ENCODE assay signal across 22 cellular contexts in genomic region chr1:201374376-201374775, GRCh38. TPM values are rescaled to one million over a fixed set of nuclear protein-coding genes. Genes with fewer than 3 reads are reported as not detected.
DNase-seq lines count a peak whose midpoint lies in the region; ATAC-seq and TF ChIP-seq lines count a peak whose summit lies in the region.
"Had no signal": no experiment of that assay in that cellular context is flagged by ENCODE, and none has a peak within 500 bp of the region (broad histone marks: within the 10 kb centered on the region; RNA-seq: fewer than 3 reads in every experiment).

No MANE protein-coding gene starts in this region.

- no peak for TF ChIP-seq EP300 in gastroesophageal sphincter (IDR thresholded peaks at IDR 0.05)

- DNase-seq in NCI-H1105 treated with DMSO at 0.1 percent for 48 hours (lab: John Stamatoyannopoulos, UW) (peak; percentile 39), NCI-H1105 (lab: John Stamatoyannopoulos, UW) (no peak), NCI-H345 (lab: John Stamatoyannopoulos, UW) (peak; percentile 86), glutamatergic neuron (no peak), sciatic nerve (ENCODE audit: low spot score) (no peak), GDM1 (lab: John Stamatoyannopoulos, UW) (no peak)
- DNase-seq: 8988T; activated CD4-positive, alpha-beta T cell treated with anti-CD3 and anti-CD28 coated beads, Interleukin-2, amount 50 U/mL, for 1 hour; activated naive CD4-positive, alpha-beta T cell treated with anti-CD3 and anti-CD28 coated beads for 36 hours; cortex of kidney; foreskin fibroblast; RPMI8226; stimulated activated naive CD4-positive, alpha-beta T cell; trophoblast cell had no signal

- no peaks in the 10 kb centered on the region for H3K36me3 ChIP-seq in gastroesophageal sphincter
- H3K36me3 ChIP-seq: BLaER1 had no signal

- H3K27me3 Mint-ChIP-seq in glutamatergic neuron (ENCODE audit: unreplicated experiment): peaks cover 12% of the 10 kb centered on the region

- H3K9me3 Mint-ChIP-seq in glutamatergic neuron (ENCODE audit: unreplicated experiment): peaks cover 3% of the 10 kb centered on the region
- H3K9me3 Mint-ChIP-seq: activated naive CD4-positive, alpha-beta T cell treated with anti-CD3 and anti-CD28 coated beads for 36 hours had no signal

- no peaks in the 10 kb centered on the region for H3K9me3 ChIP-seq in gastroesophageal sphincter
- H3K9me3 ChIP-seq: BLaER1 had no signal

- no peak overlapping the region for H3K4me3 ChIP-seq in gastroesophageal sphincter
- H3K4me3 ChIP-seq: BLaER1 had no signal

- WGBS in gastroesophageal sphincter (ENCODE audit: low coverage in 1 of 2), 2 donors: 19 to 61% methylated on average over 4 of the region's 6 CpGs

- no peak overlapping the region for H3K27ac ChIP-seq in gastroesophageal sphincter
- H3K27ac ChIP-seq: BLaER1 had no signal

- H3K4me1 ChIP-seq in gastroesophageal sphincter: no peaks in the 10 kb centered on the region

- H3K27ac Mint-ChIP-seq in glutamatergic neuron (ENCODE audit: unreplicated experiment): peak overlapping the region; percentile 19
- H3K27ac Mint-ChIP-seq: activated naive CD4-positive, alpha-beta T cell treated with anti-CD3 and anti-CD28 coated beads for 36 hours had no signal

- intact Hi-C loops in sciatic nerve (cut with DNase I): no loop called here

- H3K36me3 Mint-ChIP-seq in glutamatergic neuron (ENCODE audit: unreplicated experiment): no peaks in the 10 kb centered on the region

- H3K4me3 Mint-ChIP-seq in glutamatergic neuron (ENCODE audit: unreplicated experiment): peak overlapping the region; percentile 0
- H3K4me3 Mint-ChIP-seq: activated naive CD4-positive, alpha-beta T cell treated with anti-CD3 and anti-CD28 coated beads for 36 hours had no signal

- peaks cover 18% of the 10 kb centered on the region for H3K4me1 Mint-ChIP-seq in glutamatergic neuron (ENCODE audit: low read depth, unreplicated experiment)

- TF ChIP-seq POLR2A in gastroesophageal sphincter (IDR thresholded peaks at IDR 0.05): no peak

- H3K27me3 ChIP-seq in gastroesophageal sphincter: peaks cover 57% of the 10 kb centered on the region
- H3K27me3 ChIP-seq: BLaER1 had no signal

- ATAC-seq in sciatic nerve (peak; percentile 19), HG03354 (IDR thresholded peaks at IDR 0.05; ENCODE audit: poor library complexity, severe bottlenecking, unreplicated experiment) (no peak), gastroesophageal sphincter (no peak)

- TF ChIP-seq CTCF in glutamatergic neuron (IDR thresholded peaks at IDR 0.05; ENCODE audit: partially characterized antibody, unreplicated experiment) (no peak), gastroesophageal sphincter (IDR thresholded peaks at IDR 0.05) (no peak)

RNA-seq across cellular contexts. Expression of gene TNNT2, which starts 3.1 kb away (rescaled TPM):
- not detected for total RNA-seq in glutamatergic neuron (ENCODE audit: unreplicated experiment)
- total RNA-seq in sciatic nerve: 63.7 TPM
- total RNA-seq in gastroesophageal sphincter: under 1 TPM in 3 of 4 donors, not detected in 1; 0.47 to 0.94 (median 0.81) TPM
- total RNA-seq: activated naive CD4-positive, alpha-beta T cell treated with anti-CD3 and anti-CD28 coated beads for 36 hours; endothelial cell of umbilical vein; M059J; posterior vena cava had no signal

RNA-seq across cellular contexts. Expression of gene LAD1, which starts 24.7 kb away (rescaled TPM):
- total RNA-seq in glutamatergic neuron (ENCODE audit: unreplicated experiment): 0.25 TPM
- 0.76 TPM for total RNA-seq in sciatic nerve
- 10 to 100 TPM in 1 of 4 donors, 1 to 10 TPM in 3; 1.2 to 24.1 (median 1.9) TPM for total RNA-seq in gastroesophageal sphincter
- total RNA-seq: activated naive CD4-positive, alpha-beta T cell treated with anti-CD3 and anti-CD28 coated beads for 36 hours; endothelial cell of umbilical vein had no signal

RNA-seq across cellular contexts. Expression of gene TNNI1, which starts 47.2 kb away (rescaled TPM):
- total RNA-seq in glutamatergic neuron (ENCODE audit: unreplicated experiment): 4.1 TPM
- 0.22 TPM for total RNA-seq in sciatic nerve
- not detected for total RNA-seq in gastroesophageal sphincter
- total RNA-seq: activated naive CD4-positive, alpha-beta T cell treated with anti-CD3 and anti-CD28 coated beads for 36 hours; endothelial cell of umbilical vein; HepG2; lower leg skin; M059J; posterior vena cava had no signal

Comparison
In these comparisons a context has a peak if more than half of its experiments do, and no peak if none do; other contexts are left out.
1. DNase-seq: peak in NCI-H1105 treated with DMSO at 0.1 percent for 48 hours (single experiment) and NCI-H345 (single experiment); none in NCI-H1105 (single experiment), glutamatergic neuron (single experiment), sciatic nerve (single experiment) and GDM1 (single experiment).
2. RNA of gene TNNT2, which starts 3.1 kb away (total RNA-seq): 63.7 TPM in sciatic nerve (single experiment); 0.47 to 0.94 TPM in gastroesophageal sphincter and not detected in glutamatergic neuron (single experiment); every median in the first group is over 10 times any median in the second.